ENCODE assay signal across 1 cellular context in the genomic region with DNA sequence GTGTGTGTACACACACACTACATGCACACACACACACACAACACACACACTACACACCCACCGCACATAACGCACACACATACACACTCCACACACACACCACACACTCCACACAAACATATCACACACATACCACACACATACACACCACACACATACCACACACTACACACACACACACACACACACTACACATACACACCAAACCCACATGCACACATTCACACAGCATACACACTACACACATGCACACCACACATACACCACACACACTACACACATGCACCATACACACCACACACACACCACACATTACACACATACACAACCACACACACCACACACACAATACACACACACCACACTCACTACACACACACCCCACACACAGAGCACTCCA.
TF ChIP-seq lines count a peak whose summit lies in the region.

No MANE protein-coding gene starts in this region.

TF ChIP-seq in IMR-90, 13 proteins besides CTCF, POLR2A, EP300 and RAD21:
- TF ChIP-seq, protein P1, sequence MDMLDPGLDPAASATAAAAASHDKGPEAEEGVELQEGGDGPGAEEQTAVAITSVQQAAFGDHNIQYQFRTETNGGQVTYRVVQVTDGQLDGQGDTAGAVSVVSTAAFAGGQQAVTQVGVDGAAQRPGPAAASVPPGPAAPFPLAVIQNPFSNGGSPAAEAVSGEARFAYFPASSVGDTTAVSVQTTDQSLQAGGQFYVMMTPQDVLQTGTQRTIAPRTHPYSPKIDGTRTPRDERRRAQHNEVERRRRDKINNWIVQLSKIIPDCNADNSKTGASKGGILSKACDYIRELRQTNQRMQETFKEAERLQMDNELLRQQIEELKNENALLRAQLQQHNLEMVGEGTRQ (IDR thresholded peaks at IDR 0.05; ENCODE audit: low read depth, low read length), result no peak
- no peak for TF ChIP-seq BHLHE40 (IDR thresholded peaks at IDR 0.05; ENCODE audit: low read depth, low read length)
- TF ChIP-seq CHD1 (IDR thresholded peaks at IDR 0.05; ENCODE audit: low read depth, low read length), result no peak
- no peak for TF ChIP-seq MAFK (IDR thresholded peaks at IDR 0.05; ENCODE audit: low read depth, low read length)
- TF ChIP-seq MXI1 (IDR thresholded peaks at IDR 0.05; ENCODE audit: borderline replicate concordance, low read depth, low read length), result no peak
- no peak for TF ChIP-seq FOS (IDR thresholded peaks at IDR 0.05; ENCODE audit: low read depth, low read length)
- TF ChIP-seq, protein P2, sequence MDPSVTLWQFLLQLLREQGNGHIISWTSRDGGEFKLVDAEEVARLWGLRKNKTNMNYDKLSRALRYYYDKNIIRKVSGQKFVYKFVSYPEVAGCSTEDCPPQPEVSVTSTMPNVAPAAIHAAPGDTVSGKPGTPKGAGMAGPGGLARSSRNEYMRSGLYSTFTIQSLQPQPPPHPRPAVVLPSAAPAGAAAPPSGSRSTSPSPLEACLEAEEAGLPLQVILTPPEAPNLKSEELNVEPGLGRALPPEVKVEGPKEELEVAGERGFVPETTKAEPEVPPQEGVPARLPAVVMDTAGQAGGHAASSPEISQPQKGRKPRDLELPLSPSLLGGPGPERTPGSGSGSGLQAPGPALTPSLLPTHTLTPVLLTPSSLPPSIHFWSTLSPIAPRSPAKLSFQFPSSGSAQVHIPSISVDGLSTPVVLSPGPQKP (IDR thresholded peaks at IDR 0.05; ENCODE audit: borderline replicate concordance, low read depth, low read length), result no peak
- no peak for TF ChIP-seq SMC3 (IDR thresholded peaks at IDR 0.05; ENCODE audit: low read depth, low read length)
- no peak for TF ChIP-seq CEBPB (IDR thresholded peaks at IDR 0.05; ENCODE audit: low read depth, low read length)
- TF ChIP-seq RCOR1 (IDR thresholded peaks at IDR 0.05; ENCODE audit: insufficient replicate concordance, low read length), result no peak
- no peak for TF ChIP-seq MAZ (IDR thresholded peaks at IDR 0.05; ENCODE audit: borderline replicate concordance, low read depth, low read length)
- no peak for TF ChIP-seq RFX5 (IDR thresholded peaks at IDR 0.05; ENCODE audit: low read depth, low read length)
- TF ChIP-seq NFE2L2 (IDR thresholded peaks at IDR 0.05; ENCODE audit: low read depth, low read length), result no peak
